Comparison of ENCODE assay signal across 1 cellular context in the genomic region with DNA sequence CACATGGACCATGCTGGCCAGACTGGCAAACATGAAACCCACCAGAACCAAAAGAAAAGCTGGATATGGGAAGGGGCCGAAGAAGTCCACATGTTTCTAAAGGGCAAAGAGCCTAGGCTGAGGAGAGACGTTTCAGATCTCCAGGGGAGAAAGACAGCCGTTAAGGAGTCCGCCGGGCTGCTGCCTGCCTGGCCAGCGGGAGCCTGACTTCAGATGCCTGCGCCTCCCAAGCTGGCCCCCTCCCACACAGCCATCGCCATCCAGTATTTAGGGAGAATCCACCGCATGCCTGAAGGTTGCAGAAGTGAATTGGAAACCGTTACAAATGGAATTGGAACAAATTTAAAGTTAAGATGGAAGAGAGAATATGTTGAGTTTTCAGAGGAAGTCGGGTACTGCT.
TF ChIP-seq lines count a peak whose summit lies in the region.

No MANE protein-coding gene starts in this region.

TF ChIP-seq in H1, 55 proteins besides CTCF, POLR2A, EP300 and RAD21:
- TF ChIP-seq, protein P1, sequence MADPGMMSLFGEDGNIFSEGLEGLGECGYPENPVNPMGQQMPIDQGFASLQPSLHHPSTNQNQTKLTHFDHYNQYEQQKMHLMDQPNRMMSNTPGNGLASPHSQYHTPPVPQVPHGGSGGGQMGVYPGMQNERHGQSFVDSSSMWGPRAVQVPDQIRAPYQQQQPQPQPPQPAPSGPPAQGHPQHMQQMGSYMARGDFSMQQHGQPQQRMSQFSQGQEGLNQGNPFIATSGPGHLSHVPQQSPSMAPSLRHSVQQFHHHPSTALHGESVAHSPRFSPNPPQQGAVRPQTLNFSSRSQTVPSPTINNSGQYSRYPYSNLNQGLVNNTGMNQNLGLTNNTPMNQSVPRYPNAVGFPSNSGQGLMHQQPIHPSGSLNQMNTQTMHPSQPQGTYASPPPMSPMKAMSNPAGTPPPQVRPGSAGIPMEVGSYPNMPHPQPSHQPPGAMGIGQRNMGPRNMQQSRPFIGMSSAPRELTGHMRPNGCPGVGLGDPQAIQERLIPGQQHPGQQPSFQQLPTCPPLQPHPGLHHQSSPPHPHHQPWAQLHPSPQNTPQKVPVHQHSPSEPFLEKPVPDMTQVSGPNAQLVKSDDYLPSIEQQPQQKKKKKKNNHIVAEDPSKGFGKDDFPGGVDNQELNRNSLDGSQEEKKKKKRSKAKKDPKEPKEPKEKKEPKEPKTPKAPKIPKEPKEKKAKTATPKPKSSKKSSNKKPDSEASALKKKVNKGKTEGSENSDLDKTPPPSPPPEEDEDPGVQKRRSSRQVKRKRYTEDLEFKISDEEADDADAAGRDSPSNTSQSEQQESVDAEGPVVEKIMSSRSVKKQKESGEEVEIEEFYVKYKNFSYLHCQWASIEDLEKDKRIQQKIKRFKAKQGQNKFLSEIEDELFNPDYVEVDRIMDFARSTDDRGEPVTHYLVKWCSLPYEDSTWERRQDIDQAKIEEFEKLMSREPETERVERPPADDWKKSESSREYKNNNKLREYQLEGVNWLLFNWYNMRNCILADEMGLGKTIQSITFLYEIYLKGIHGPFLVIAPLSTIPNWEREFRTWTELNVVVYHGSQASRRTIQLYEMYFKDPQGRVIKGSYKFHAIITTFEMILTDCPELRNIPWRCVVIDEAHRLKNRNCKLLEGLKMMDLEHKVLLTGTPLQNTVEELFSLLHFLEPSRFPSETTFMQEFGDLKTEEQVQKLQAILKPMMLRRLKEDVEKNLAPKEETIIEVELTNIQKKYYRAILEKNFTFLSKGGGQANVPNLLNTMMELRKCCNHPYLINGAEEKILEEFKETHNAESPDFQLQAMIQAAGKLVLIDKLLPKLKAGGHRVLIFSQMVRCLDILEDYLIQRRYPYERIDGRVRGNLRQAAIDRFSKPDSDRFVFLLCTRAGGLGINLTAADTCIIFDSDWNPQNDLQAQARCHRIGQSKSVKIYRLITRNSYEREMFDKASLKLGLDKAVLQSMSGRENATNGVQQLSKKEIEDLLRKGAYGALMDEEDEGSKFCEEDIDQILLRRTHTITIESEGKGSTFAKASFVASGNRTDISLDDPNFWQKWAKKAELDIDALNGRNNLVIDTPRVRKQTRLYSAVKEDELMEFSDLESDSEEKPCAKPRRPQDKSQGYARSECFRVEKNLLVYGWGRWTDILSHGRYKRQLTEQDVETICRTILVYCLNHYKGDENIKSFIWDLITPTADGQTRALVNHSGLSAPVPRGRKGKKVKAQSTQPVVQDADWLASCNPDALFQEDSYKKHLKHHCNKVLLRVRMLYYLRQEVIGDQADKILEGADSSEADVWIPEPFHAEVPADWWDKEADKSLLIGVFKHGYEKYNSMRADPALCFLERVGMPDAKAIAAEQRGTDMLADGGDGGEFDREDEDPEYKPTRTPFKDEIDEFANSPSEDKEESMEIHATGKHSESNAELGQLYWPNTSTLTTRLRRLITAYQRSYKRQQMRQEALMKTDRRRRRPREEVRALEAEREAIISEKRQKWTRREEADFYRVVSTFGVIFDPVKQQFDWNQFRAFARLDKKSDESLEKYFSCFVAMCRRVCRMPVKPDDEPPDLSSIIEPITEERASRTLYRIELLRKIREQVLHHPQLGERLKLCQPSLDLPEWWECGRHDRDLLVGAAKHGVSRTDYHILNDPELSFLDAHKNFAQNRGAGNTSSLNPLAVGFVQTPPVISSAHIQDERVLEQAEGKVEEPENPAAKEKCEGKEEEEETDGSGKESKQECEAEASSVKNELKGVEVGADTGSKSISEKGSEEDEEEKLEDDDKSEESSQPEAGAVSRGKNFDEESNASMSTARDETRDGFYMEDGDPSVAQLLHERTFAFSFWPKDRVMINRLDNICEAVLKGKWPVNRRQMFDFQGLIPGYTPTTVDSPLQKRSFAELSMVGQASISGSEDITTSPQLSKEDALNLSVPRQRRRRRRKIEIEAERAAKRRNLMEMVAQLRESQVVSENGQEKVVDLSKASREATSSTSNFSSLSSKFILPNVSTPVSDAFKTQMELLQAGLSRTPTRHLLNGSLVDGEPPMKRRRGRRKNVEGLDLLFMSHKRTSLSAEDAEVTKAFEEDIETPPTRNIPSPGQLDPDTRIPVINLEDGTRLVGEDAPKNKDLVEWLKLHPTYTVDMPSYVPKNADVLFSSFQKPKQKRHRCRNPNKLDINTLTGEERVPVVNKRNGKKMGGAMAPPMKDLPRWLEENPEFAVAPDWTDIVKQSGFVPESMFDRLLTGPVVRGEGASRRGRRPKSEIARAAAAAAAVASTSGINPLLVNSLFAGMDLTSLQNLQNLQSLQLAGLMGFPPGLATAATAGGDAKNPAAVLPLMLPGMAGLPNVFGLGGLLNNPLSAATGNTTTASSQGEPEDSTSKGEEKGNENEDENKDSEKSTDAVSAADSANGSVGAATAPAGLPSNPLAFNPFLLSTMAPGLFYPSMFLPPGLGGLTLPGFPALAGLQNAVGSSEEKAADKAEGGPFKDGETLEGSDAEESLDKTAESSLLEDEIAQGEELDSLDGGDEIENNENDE (IDR thresholded peaks at IDR 0.05; ENCODE audit: insufficient replicate concordance, low read length): no peak
- TF ChIP-seq BACH1 (IDR thresholded peaks at IDR 0.05; ENCODE audit: low read length): no peak
- TF ChIP-seq SRF (IDR thresholded peaks at IDR 0.05; ENCODE audit: low read depth, low read length): no peak
- TF ChIP-seq ZNF274 (IDR thresholded peaks at IDR 0.05; ENCODE audit: borderline replicate concordance, extremely low read depth, low read length): no peak
- TF ChIP-seq RBBP5 (IDR thresholded peaks at IDR 0.05; ENCODE audit: borderline replicate concordance, low read depth, low read length): no peak
- no peak for TF ChIP-seq POU5F1 (IDR thresholded peaks at IDR 0.05; ENCODE audit: low read depth, low read length)
- no peak for TF ChIP-seq SUZ12 (IDR thresholded peaks at IDR 0.05; ENCODE audit: low read length)
- no peak for TF ChIP-seq SIN3A (conservative IDR thresholded peaks at IDR 0.05 in 1 of 2, IDR thresholded peaks at IDR 0.05 in 1 of 2; ENCODE audit: low read depth in 1 of 2, low read length in 2 of 2)
- TF ChIP-seq YY1 (IDR thresholded peaks at IDR 0.05; ENCODE audit: low read depth, low read length): no peak
- TF ChIP-seq CBX5 (IDR thresholded peaks at IDR 0.05; ENCODE audit: low read depth, low read length): no peak
- TF ChIP-seq JUND (IDR thresholded peaks at IDR 0.05; ENCODE audit: low read length): no peak
- no peak for TF ChIP-seq TAF1 (IDR thresholded peaks at IDR 0.05; ENCODE audit: low read depth, low read length)
- TF ChIP-seq USF2 (IDR thresholded peaks at IDR 0.05; ENCODE audit: low read length): no peak
- TF ChIP-seq POLR2AphosphoS5 (IDR thresholded peaks at IDR 0.05; ENCODE audit: low read depth, low read length): no peak
